ENCODE assay signal across 12 cellular contexts in genomic region chr2:101311390-101312019, GRCh38. TPM values are rescaled to one million over a fixed set of nuclear protein-coding genes. Genes with fewer than 3 reads are reported as not detected.
DNase-seq lines count a peak whose midpoint lies in the region; ATAC-seq and TF ChIP-seq lines count a peak whose summit lies in the region.
"Had no signal": no experiment of that assay in that cellular context is flagged by ENCODE, and none has a peak within 500 bp of the region (broad histone marks: within the 10 kb centered on the region; RNA-seq: fewer than 3 reads in every experiment).

No MANE protein-coding gene starts in this region.

- intact Hi-C loops in activated CD8-positive, alpha-beta T cell treated with anti-CD3 and anti-CD28 coated beads for 36 hours (cut with micrococcal nuclease), result no loop called here

- H4K20me1 ChIP-seq in BLaER1 treated with 17β-estradiol and CSF1 and Interleukin-3, amounts not matched to agents 10 nM and 100 nM, result peaks cover 1 to 12% (median 9%) of the 10 kb centered on the region in 11 experiments; a peak in 20 of 22 replicates
- H4K20me1 ChIP-seq in osteoblast (ENCODE audit: insufficient read depth, low read length), result peaks cover 13% of the 10 kb centered on the region

- TF ChIP-seq CTCF in HL-60 (IDR thresholded peaks at IDR 0.05; ENCODE audit: insufficient read depth, low read length), result no peak
- no peak for TF ChIP-seq CTCF in activated CD8-positive, alpha-beta T cell treated with anti-CD3 and anti-CD28 coated beads for 36 hours (IDR thresholded peaks at IDR 0.05)
- TF ChIP-seq CTCF in osteoblast (IDR thresholded peaks at IDR 0.05; ENCODE audit: extremely low read depth, low read depth, low read length), result no peak

- H3K4me1 ChIP-seq in BLaER1 treated with 17β-estradiol and CSF1 and Interleukin-3, amounts not matched to agents 10 nM and 100 nM, result peaks cover 13 to 62% (median 34%) of the 10 kb centered on the region in 10 experiments
- H3K4me1 ChIP-seq in osteoblast (ENCODE audit: insufficient read depth, low read length), result peaks cover 5% of the 10 kb centered on the region

- H3K4me3 Mint-ChIP-seq in activated CD8-positive, alpha-beta T cell treated with anti-CD3 and anti-CD28 coated beads for 36 hours, result peak overlapping the region; percentile 31
- peak overlapping the region; percentile 28 to 80 (median 63) for H3K4me3 Mint-ChIP-seq in immature natural killer cell

- H2AFZ ChIP-seq in osteoblast (ENCODE audit: low read length), result no peak overlapping the region

- no peaks in the 10 kb centered on the region for H3K27me3 Mint-ChIP-seq in activated CD8-positive, alpha-beta T cell treated with anti-CD3 and anti-CD28 coated beads for 36 hours
- peaks cover 8 to 25% (median 20%) of the 10 kb centered on the region in 3 donors for H3K27me3 Mint-ChIP-seq in immature natural killer cell (ENCODE audit: low read depth in 3 of 3)

- peaks cover 0 to 8% (median 0%) of the 10 kb centered on the region in 11 experiments; a peak in 6 of 22 replicates for H3K9me3 ChIP-seq in BLaER1 treated with 17β-estradiol and CSF1 and Interleukin-3, amounts not matched to agents 10 nM and 100 nM (replicated peaks in 1 of 11)
- no peaks in the 10 kb centered on the region for H3K9me3 ChIP-seq in osteoblast (ENCODE audit: low read depth, low read length)
- H3K9me3 ChIP-seq: left ventricle myocardium inferior had no signal

- H3K9me3 Mint-ChIP-seq in activated CD8-positive, alpha-beta T cell treated with anti-CD3 and anti-CD28 coated beads for 36 hours, result no peaks in the 10 kb centered on the region
- H3K9me3 Mint-ChIP-seq in immature natural killer cell, result no peaks in the 10 kb centered on the region

- peaks cover 50% of the 10 kb centered on the region for H3K4me1 Mint-ChIP-seq in activated CD8-positive, alpha-beta T cell treated with anti-CD3 and anti-CD28 coated beads for 36 hours (ENCODE audit: low read depth)
- H3K4me1 Mint-ChIP-seq in immature natural killer cell, result peaks cover 60 to 64% of the 10 kb centered on the region in 2 donors

- POLR2A ChIA-PET in activated CD8-positive, alpha-beta T cell treated with anti-CD3 and anti-CD28 coated beads for 36 hours (lab: Charles Lee), result interaction anchor here (0.9 to 1.9 kb wide), 2 partner anchors 16 to 41 kb away, joined by 3 to 6 read pairs; no protein-coding TSS in a partner anchor

- no peaks in the 10 kb centered on the region for H3K27me3 ChIP-seq in BLaER1 treated with 17β-estradiol and CSF1 and Interleukin-3, amounts not matched to agents 10 nM and 100 nM
- H3K27me3 ChIP-seq in HL-60 (ENCODE audit: insufficient read depth, poor library complexity, severe bottlenecking) (no peaks in the 10 kb centered on the region), osteoblast (ENCODE audit: insufficient read depth, low read length) (peaks cover 3% of the 10 kb centered on the region)
- H3K27me3 ChIP-seq: dorsolateral prefrontal cortex had no signal

- ATAC-seq in activated CD8-positive, alpha-beta T cell treated with anti-CD3 and anti-CD28 coated beads for 36 hours, result no peak
- no peak for ATAC-seq in HG02763 (IDR thresholded peaks at IDR 0.05; ENCODE audit: unreplicated experiment)

- peak overlapping the region in 7 of 11 experiments; percentile 27 to 100 (median 99); a peak in 9 of 22 replicates for H3K9ac ChIP-seq in BLaER1 treated with 17β-estradiol and CSF1 and Interleukin-3, amounts not matched to agents 10 nM and 100 nM

- H3K36me3 Mint-ChIP-seq in activated CD8-positive, alpha-beta T cell treated with anti-CD3 and anti-CD28 coated beads for 36 hours (ENCODE audit: low read depth), result peaks cover 7% of the 10 kb centered on the region
- H3K36me3 Mint-ChIP-seq in immature natural killer cell, result peaks cover 0 to 5% (median 2%) of the 10 kb centered on the region in 3 donors

- H3K27ac ChIP-seq in BLaER1 treated with 17β-estradiol and CSF1 and Interleukin-3, amounts not matched to agents 10 nM and 100 nM, result peak overlapping the region in 10 of 11 experiments; percentile 99 to 100 (median 100); a peak in 21 of 22 replicates
- peak overlapping the region; percentile 42 for H3K27ac ChIP-seq in HL-60 (replicated peaks)
- H3K27ac ChIP-seq in osteoblast (ENCODE audit: low read depth, low read length), result no peak overlapping the region
- H3K27ac ChIP-seq: left ventricle myocardium inferior had no signal

- DNase-seq in HL-60 (ENCODE audit: low read depth in 1 of 2, low spot score in 1 of 2), result peak in 1 of 2 experiments; percentile 57
- peak; percentile 35 for DNase-seq in activated CD8-positive, alpha-beta T cell treated with anti-CD3 and anti-CD28 coated beads for 36 hours
- DNase-seq in immature natural killer cell, result peak in 2 of 3 donors; percentile 27 to 39
- no peak for DNase-seq in NCI-H187 treated with DMSO at 0.1 percent for 48 hours (lab: John Stamatoyannopoulos, UW)
- DNase-seq in DMS114 treated with DMSO at 0.1 percent for 48 hours (lab: John Stamatoyannopoulos, UW; ENCODE audit: unreplicated experiment), result no peak
- no peak for DNase-seq in osteoblast (ENCODE audit: insufficient read length, low spot score, missing footprints)
- DNase-seq: dorsolateral prefrontal cortex, left ventricle myocardium inferior, MV-4-11, NCI-H524 had no signal

- peaks cover 22% of the 10 kb centered on the region for H3K79me2 ChIP-seq in osteoblast (ENCODE audit: insufficient read depth, low read length)

- no peak overlapping the region for H3K4me3 ChIP-seq in BLaER1 treated with 17β-estradiol and CSF1 and Interleukin-3, amounts not matched to agents 10 nM and 100 nM
- H3K4me3 ChIP-seq in HL-60 (replicated peaks; ENCODE audit: insufficient read depth, low read length), result no peak overlapping the region
- H3K4me3 ChIP-seq in osteoblast (ENCODE audit: insufficient read depth, low read length), result no peak overlapping the region
- H3K4me3 ChIP-seq: dorsolateral prefrontal cortex, left ventricle myocardium inferior had no signal

- CTCF ChIA-PET in activated CD8-positive, alpha-beta T cell treated with anti-CD3 and anti-CD28 coated beads for 36 hours (lab: Charles Lee), result interaction anchor here (1.0 to 2.8 kb wide), 5 partner anchors 19 to 163 kb away, joined by 3 to 13 read pairs (median 3); partner anchors contain the start of gene RFX8

- H3K36me3 ChIP-seq in BLaER1 treated with 17β-estradiol and CSF1 and Interleukin-3, amounts not matched to agents 10 nM and 100 nM, result peaks cover 2 to 15% (median 11%) of the 10 kb centered on the region in 11 experiments; a peak in 20 of 22 replicates
- no peaks in the 10 kb centered on the region for H3K36me3 ChIP-seq in osteoblast (ENCODE audit: insufficient read depth, low read length)
- H3K36me3 ChIP-seq: left ventricle myocardium inferior had no signal

- H3K4me2 ChIP-seq in BLaER1 treated with 17β-estradiol and CSF1 and Interleukin-3, amounts not matched to agents 10 nM and 100 nM, result peak overlapping the region in 10 of 11 experiments; percentile 35 to 95 (median 76); a peak in 19 of 22 replicates
- H3K4me2 ChIP-seq in osteoblast (ENCODE audit: insufficient read depth, low read length), result no peak overlapping the region

- peak overlapping the region; percentile 80 for H3K27ac Mint-ChIP-seq in activated CD8-positive, alpha-beta T cell treated with anti-CD3 and anti-CD28 coated beads for 36 hours
- H3K27ac Mint-ChIP-seq in immature natural killer cell, result peak overlapping the region; percentile 85 to 97 (median 92)

RNA-seq across cellular contexts. Expression of gene RNF149, which starts 3.0 kb away (rescaled TPM):
- 10 to 100 TPM; 48.7 to 53.2 TPM for total RNA-seq in activated CD8-positive, alpha-beta T cell treated with anti-CD3 and anti-CD28 coated beads for 36 hours
- 10 to 100 TPM; 45.5 to 79.9 (median 50.9) TPM for polyA plus RNA-seq in immature natural killer cell
- total RNA-seq in osteoblast, result 70.1 and 73.1 TPM in 2 replicates

RNA-seq across cellular contexts. Expression of gene CNOT11, which starts 58.8 kb away (rescaled TPM):
- 10 to 100 TPM; 56.7 to 59.7 TPM for total RNA-seq in activated CD8-positive, alpha-beta T cell treated with anti-CD3 and anti-CD28 coated beads for 36 hours
- polyA plus RNA-seq in immature natural killer cell, result 10 to 100 TPM; 37.0 to 56.9 (median 39.3) TPM
- total RNA-seq in osteoblast, result 43.4 and 45.1 TPM in 2 replicates

Comparison
In these comparisons a context has a peak if more than half of its experiments do, and no peak if none do; other contexts are left out.
1. DNase-seq: peak in activated CD8-positive, alpha-beta T cell treated with anti-CD3 and anti-CD28 coated beads for 36 hours (single experiment) and immature natural killer cell (2 of 3); none in NCI-H187 treated with DMSO at 0.1 percent for 48 hours (single experiment), DMS114 treated with DMSO at 0.1 percent for 48 hours (single experiment) and osteoblast (single experiment).